14 cellular contexts compared by ENCODE assay signal in the genomic region with DNA sequence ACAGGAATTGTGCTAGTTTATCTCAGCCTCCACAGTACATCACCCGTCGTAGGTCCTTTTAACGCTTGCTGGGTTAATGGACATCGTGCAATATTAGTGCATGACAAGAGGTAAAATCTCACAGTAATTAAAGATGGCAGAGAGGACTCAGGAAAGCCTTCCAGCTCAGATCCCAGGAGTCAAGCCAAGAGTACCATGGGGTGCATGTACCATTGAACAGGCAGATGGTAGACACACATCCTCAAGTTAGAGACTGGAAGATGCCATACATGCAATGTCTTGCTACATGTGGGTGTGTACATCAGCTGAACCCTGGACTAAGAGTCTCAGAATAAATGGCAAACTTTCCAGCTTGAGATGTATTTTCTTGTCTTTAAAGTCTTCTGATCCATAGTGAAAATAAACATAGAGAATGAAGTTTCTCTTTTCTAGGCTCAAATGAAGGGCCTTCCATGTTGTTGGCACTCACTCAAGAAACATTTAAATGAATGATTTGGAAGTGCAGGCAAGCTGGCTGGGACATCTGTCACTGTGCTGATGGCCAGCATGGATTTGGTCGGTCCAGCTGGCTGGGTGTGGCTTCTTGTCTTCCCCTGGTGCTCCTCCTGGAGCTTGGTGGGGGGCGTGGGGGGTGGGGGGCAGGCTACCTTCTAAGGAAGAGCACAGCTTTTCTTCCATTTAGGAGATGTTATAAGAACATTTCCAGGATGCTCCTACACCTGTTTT.
"Had no signal": no experiment of that assay in that cellular context is flagged by ENCODE, and none has a peak within 500 bp of the region (broad histone marks: within the 10 kb centered on the region; RNA-seq: fewer than 3 reads in every experiment).

No MANE protein-coding gene starts in this region.

- H3K27me3 Mint-ChIP-seq: activated naive CD8-positive, alpha-beta T cell treated with anti-CD3 and anti-CD28 coated beads, Interleukin-2, amount 10 ng/mL, durations not matched to agents 7 days and 5 days; natural killer cell treated with Interleukin-12 subunit alpha and Interleukin-12 subunit beta and Interleukin-15 and Interleukin-18, amount 100 ng/mL, for 72 hours had no signal

- DNase-seq: activated naive CD4-positive, alpha-beta T cell; activated naive CD8-positive, alpha-beta T cell treated with anti-CD3 and anti-CD28 coated beads, Interleukin-2, amount 10 ng/mL, durations not matched to agents 7 days and 5 days; activated T-cell treated with anti-CD3 and anti-CD28 coated beads for 4 hours; brain microvascular endothelial cell; gastrocnemius medialis; mucosa of descending colon; nucleus accumbens; small intestine; stimulated activated CD4-positive, alpha-beta T cell treated with anti-CD3 and anti-CD28 coated beads, Interleukin-4, amount 100 ng/mL, for 24 hours; stimulated activated naive CD4-positive, alpha-beta T cell treated with Interleukin-2 at 50 U/mL for 16 hours; trophoblast cell had no signal

- H3K4me3 Mint-ChIP-seq: activated naive CD8-positive, alpha-beta T cell treated with anti-CD3 and anti-CD28 coated beads, Interleukin-2, amount 10 ng/mL, durations not matched to agents 7 days and 5 days; natural killer cell treated with Interleukin-12 subunit alpha and Interleukin-12 subunit beta and Interleukin-15 and Interleukin-18, amount 100 ng/mL, for 72 hours had no signal

- H3K27ac Mint-ChIP-seq: activated naive CD8-positive, alpha-beta T cell treated with anti-CD3 and anti-CD28 coated beads, Interleukin-2, amount 10 ng/mL, durations not matched to agents 7 days and 5 days; natural killer cell treated with Interleukin-12 subunit alpha and Interleukin-12 subunit beta and Interleukin-15 and Interleukin-18, amount 100 ng/mL, for 72 hours had no signal

- H3K36me3 Mint-ChIP-seq: activated naive CD8-positive, alpha-beta T cell treated with anti-CD3 and anti-CD28 coated beads, Interleukin-2, amount 10 ng/mL, durations not matched to agents 7 days and 5 days; natural killer cell treated with Interleukin-12 subunit alpha and Interleukin-12 subunit beta and Interleukin-15 and Interleukin-18, amount 100 ng/mL, for 72 hours had no signal

- ATAC-seq: activated CD4-positive, CD25-positive, alpha-beta regulatory T cell treated with anti-CD3 and anti-CD28 coated beads, Interleukin-2, amount 50 U/mL, for 24 hours; gastrocnemius medialis; mucosa of descending colon; natural killer cell treated with Interleukin-12 subunit alpha and Interleukin-12 subunit beta and Interleukin-15 and Interleukin-18, amount 100 ng/mL, for 72 hours had no signal

- H3K4me1 Mint-ChIP-seq: activated naive CD8-positive, alpha-beta T cell treated with anti-CD3 and anti-CD28 coated beads, Interleukin-2, amount 10 ng/mL, durations not matched to agents 7 days and 5 days had no signal

- FAIRE-seq: islet of Langerhans, small intestine had no signal
